18 cellular contexts compared by ENCODE assay signal in genomic region chr19:15445807-15446376, GRCh38. TPM values are rescaled to one million over a fixed set of nuclear protein-coding genes. Genes with fewer than 3 reads are reported as not detected.
DNase-seq lines count a peak whose midpoint lies in the region; ATAC-seq and TF ChIP-seq lines count a peak whose summit lies in the region.
"Had no signal": no experiment of that assay in that cellular context is flagged by ENCODE, and none has a peak within 500 bp of the region (broad histone marks: within the 10 kb centered on the region; RNA-seq: fewer than 3 reads in every experiment).

No MANE protein-coding gene starts in this region.

- H4K8ac ChIP-seq in neuronal stem cell (ENCODE audit: low read depth, low read length): no peak overlapping the region

- peak overlapping the region; percentile 94 for H3K27ac ChIP-seq in left ventricle myocardium inferior (replicated peaks)
- H3K27ac ChIP-seq in neuronal stem cell (replicated peaks; ENCODE audit: low read length): no peak overlapping the region
- no peak overlapping the region for H3K27ac ChIP-seq in testis
- no peak overlapping the region for H3K27ac ChIP-seq in neural progenitor cell
- H3K27ac ChIP-seq: 22Rv1 had no signal

- no peaks in the 10 kb centered on the region for H4K20me1 ChIP-seq in neural progenitor cell (ENCODE audit: low read depth)

- no peaks in the 10 kb centered on the region for H3K9me3 Mint-ChIP-seq in activated CD4-positive, alpha-beta memory T cell treated with anti-CD3 and anti-CD28 coated beads for 36 hours
- H3K9me3 Mint-ChIP-seq in activated CD4-positive, alpha-beta memory T cell treated with anti-CD3 and anti-CD28 coated beads, Interleukin-2, amount 10 ng/mL, durations not matched to agents 7 days and 5 days: no peaks in the 10 kb centered on the region
- H3K9me3 Mint-ChIP-seq in neural progenitor cell: no peaks in the 10 kb centered on the region

- H2AFZ ChIP-seq in neuronal stem cell (ENCODE audit: low read length): no peak overlapping the region
- H2AFZ ChIP-seq in neural progenitor cell (replicated peaks): no peak overlapping the region

- H3K14ac ChIP-seq in neuronal stem cell (ENCODE audit: low read length): no peak overlapping the region

- no peak overlapping the region for H3K4me3 Mint-ChIP-seq in activated CD4-positive, alpha-beta memory T cell treated with anti-CD3 and anti-CD28 coated beads for 36 hours
- H3K4me3 Mint-ChIP-seq in activated CD4-positive, alpha-beta memory T cell treated with anti-CD3 and anti-CD28 coated beads, Interleukin-2, amount 10 ng/mL, durations not matched to agents 7 days and 5 days: no peak overlapping the region
- no peak overlapping the region for H3K4me3 Mint-ChIP-seq in neural progenitor cell

- no peak overlapping the region for H2BK120ac ChIP-seq in neuronal stem cell (ENCODE audit: low read depth, low read length)

- H2BK15ac ChIP-seq in neuronal stem cell (ENCODE audit: low read length): no peak overlapping the region

- H3K4me2 ChIP-seq in neuronal stem cell (ENCODE audit: insufficient read depth, low read length, poor library complexity, severe bottlenecking) (no peak overlapping the region), neural progenitor cell (no peak overlapping the region)

- no peaks in the 10 kb centered on the region for H3K27me3 ChIP-seq in left ventricle myocardium inferior (ENCODE audit: low read depth)
- H3K27me3 ChIP-seq in neuronal stem cell (ENCODE audit: control insufficient read depth in 3 of 3, insufficient read depth in 3 of 3, low read depth in 1 of 3, low read length in 3 of 3): no peaks in the 10 kb centered on the region
- no peaks in the 10 kb centered on the region for H3K27me3 ChIP-seq in testis
- H3K27me3 ChIP-seq in neural progenitor cell: no peaks in the 10 kb centered on the region

- H3K36me3 ChIP-seq in left ventricle myocardium inferior: no peaks in the 10 kb centered on the region
- H3K36me3 ChIP-seq in neuronal stem cell (replicated peaks in 1 of 2; ENCODE audit: control insufficient read depth in 2 of 2, insufficient read depth in 2 of 2, low read length in 2 of 2): peaks cover 0 to 4% of the 10 kb centered on the region in 2 donors
- no peaks in the 10 kb centered on the region for H3K36me3 ChIP-seq in testis (ENCODE audit: low read depth, missing control alignments)
- no peaks in the 10 kb centered on the region for H3K36me3 ChIP-seq in neural progenitor cell

- peaks cover 4% of the 10 kb centered on the region for H3K36me3 Mint-ChIP-seq in activated CD4-positive, alpha-beta memory T cell treated with anti-CD3 and anti-CD28 coated beads for 36 hours
- peaks cover 18% of the 10 kb centered on the region for H3K36me3 Mint-ChIP-seq in activated CD4-positive, alpha-beta memory T cell treated with anti-CD3 and anti-CD28 coated beads, Interleukin-2, amount 10 ng/mL, durations not matched to agents 7 days and 5 days (ENCODE audit: low read depth)
- peaks cover 2% of the 10 kb centered on the region for H3K36me3 Mint-ChIP-seq in neural progenitor cell
- H3K36me3 Mint-ChIP-seq: IgD-negative memory B cell had no signal

- H2AK5ac ChIP-seq in neuronal stem cell (ENCODE audit: low read depth, low read length): no peak overlapping the region

- no peak overlapping the region for H3K4ac ChIP-seq in neuronal stem cell (ENCODE audit: low read length)

- intact Hi-C loops in activated CD4-positive, alpha-beta memory T cell treated with anti-CD3 and anti-CD28 coated beads for 36 hours (cut with micrococcal nuclease): no loop called here
- intact Hi-C loops in left ventricle myocardium inferior (cut with micrococcal nuclease): no loop called here
- intact Hi-C loops in testis (cut with DNase I; ENCODE audit: low total_unique reads): no loop called here

- DNase-seq in activated CD4-positive, alpha-beta memory T cell treated with anti-CD3 and anti-CD28 coated beads for 36 hours: no peak
- no peak for DNase-seq in activated CD4-positive, alpha-beta memory T cell treated with anti-CD3 and anti-CD28 coated beads, Interleukin-2, amount 10 ng/mL, durations not matched to agents 7 days and 5 days
- peak; percentile 77 for DNase-seq in left ventricle myocardium inferior
- DNase-seq in neuronal stem cell (ENCODE audit: low spot score): no peak
- DNase-seq in testis: peak; percentile 46
- no peak for DNase-seq in stimulated activated CD4-positive, alpha-beta T cell treated with anti-CD3 and anti-CD28 coated beads, Interleukin-15, amount 100 ng/mL, for 24 hours
- no peak for DNase-seq in neural progenitor cell (ENCODE audit: low spot score)
- DNase-seq: C1 segment of cervical spinal cord, DMS153, EL, NCI-H1048, NCI-H146, NCI-H2081 treated with DMSO at 0.1 percent for 48 hours, NCI-H524 had no signal

- no peak overlapping the region for H3K18ac ChIP-seq in neuronal stem cell (ENCODE audit: low read length)

- H3K27ac Mint-ChIP-seq in activated CD4-positive, alpha-beta memory T cell treated with anti-CD3 and anti-CD28 coated beads for 36 hours: peak overlapping the region; percentile 24
- H3K27ac Mint-ChIP-seq in activated CD4-positive, alpha-beta memory T cell treated with anti-CD3 and anti-CD28 coated beads, Interleukin-2, amount 10 ng/mL, durations not matched to agents 7 days and 5 days: no peak overlapping the region
- H3K27ac Mint-ChIP-seq in neural progenitor cell: no peak overlapping the region

- peaks cover 1% of the 10 kb centered on the region for H3K79me1 ChIP-seq in neuronal stem cell (ENCODE audit: low read depth, low read length)

- H3F3A ChIP-seq in neural progenitor cell (ENCODE audit: low read depth): peaks cover 21% of the 10 kb centered on the region

- POLR2A ChIA-PET in activated CD4-positive, alpha-beta memory T cell treated with anti-CD3 and anti-CD28 coated beads for 36 hours (lab: Charles Lee): no interaction called here
- POLR2A ChIA-PET in activated CD4-positive, alpha-beta memory T cell treated with anti-CD3 and anti-CD28 coated beads, Interleukin-2, amount 10 ng/mL, durations not matched to agents 7 days and 5 days (lab: Charles Lee): interaction anchor here (1.8 kb wide), 1 partner anchor 13 kb away, joined by 5 read pairs; no protein-coding TSS in a partner anchor

- H3K9ac ChIP-seq in neuronal stem cell (ENCODE audit: low read depth, low read length, poor library complexity) (peak overlapping the region; percentile 3), neural progenitor cell (no peak overlapping the region)

- TF ChIP-seq POLR2A in testis (IDR thresholded peaks at IDR 0.05): no peak

- no peaks in the 10 kb centered on the region for H3K79me2 ChIP-seq in neural progenitor cell (ENCODE audit: low read depth)

- H3K9me3 ChIP-seq in left ventricle myocardium inferior (replicated peaks): no peaks in the 10 kb centered on the region
- no peaks in the 10 kb centered on the region for H3K9me3 ChIP-seq in neuronal stem cell (replicated peaks in 1 of 2; ENCODE audit: control insufficient read depth in 2 of 2, insufficient read depth in 1 of 2, low read depth in 1 of 2, low read length in 2 of 2)
- H3K9me3 ChIP-seq in testis: no peaks in the 10 kb centered on the region
- H3K9me3 ChIP-seq in neural progenitor cell (ENCODE audit: low read depth): no peaks in the 10 kb centered on the region

- H2BK5ac ChIP-seq in neuronal stem cell (ENCODE audit: low read length): no peak overlapping the region

- no peak for ATAC-seq in GM19397 (IDR thresholded peaks at IDR 0.05; ENCODE audit: unreplicated experiment)
- ATAC-seq: HCT116 had no signal

- peaks cover 12% of the 10 kb centered on the region for H3K4me1 Mint-ChIP-seq in activated CD4-positive, alpha-beta memory T cell treated with anti-CD3 and anti-CD28 coated beads for 36 hours (ENCODE audit: low read depth)
- H3K4me1 Mint-ChIP-seq in activated CD4-positive, alpha-beta memory T cell treated with anti-CD3 and anti-CD28 coated beads, Interleukin-2, amount 10 ng/mL, durations not matched to agents 7 days and 5 days: peaks cover 15% of the 10 kb centered on the region
- peaks cover 11% of the 10 kb centered on the region for H3K4me1 Mint-ChIP-seq in neural progenitor cell

- H3K27me3 Mint-ChIP-seq in activated CD4-positive, alpha-beta memory T cell treated with anti-CD3 and anti-CD28 coated beads for 36 hours: no peaks in the 10 kb centered on the region
- H3K27me3 Mint-ChIP-seq in activated CD4-positive, alpha-beta memory T cell treated with anti-CD3 and anti-CD28 coated beads, Interleukin-2, amount 10 ng/mL, durations not matched to agents 7 days and 5 days: no peaks in the 10 kb centered on the region
- peaks cover 19% of the 10 kb centered on the region for H3K27me3 Mint-ChIP-seq in neural progenitor cell (ENCODE audit: insufficient read depth, low read depth)
- H3K27me3 Mint-ChIP-seq: IgD-negative memory B cell had no signal

- CTCF ChIA-PET in activated CD4-positive, alpha-beta memory T cell treated with anti-CD3 and anti-CD28 coated beads for 36 hours (lab: Charles Lee): no interaction called here
- CTCF ChIA-PET in activated CD4-positive, alpha-beta memory T cell treated with anti-CD3 and anti-CD28 coated beads, Interleukin-2, amount 10 ng/mL, durations not matched to agents 7 days and 5 days (lab: Charles Lee): no interaction called here

- H2BK12ac ChIP-seq in neuronal stem cell (ENCODE audit: low read length): no peak overlapping the region

- H3K23ac ChIP-seq in neuronal stem cell (ENCODE audit: low read depth, low read length, poor library complexity): no peak overlapping the region

- TF ChIP-seq CTCF in left ventricle myocardium inferior (IDR thresholded peaks at IDR 0.05; ENCODE audit: borderline replicate concordance): no peak
- TF ChIP-seq CTCF in testis (IDR thresholded peaks at IDR 0.05): no peak
- no peak for TF ChIP-seq CTCF in neural progenitor cell (IDR thresholded peaks at IDR 0.05)

- H3K4me3 ChIP-seq in left ventricle myocardium inferior: no peak overlapping the region
- no peak overlapping the region for H3K4me3 ChIP-seq in neuronal stem cell (ENCODE audit: low read length in 2 of 2)
- H3K4me3 ChIP-seq in testis: no peak overlapping the region
- H3K4me3 ChIP-seq in neural progenitor cell: no peak overlapping the region

- no peak overlapping the region for H4K91ac ChIP-seq in neuronal stem cell (ENCODE audit: low read depth, low read length, poor library complexity)

- H3K4me1 ChIP-seq in left ventricle myocardium inferior (peaks cover 62% of the 10 kb centered on the region), neuronal stem cell (ENCODE audit: control insufficient read depth in 2 of 2, insufficient read depth in 1 of 2, low read depth in 1 of 2, low read length in 2 of 2) (peaks cover 7% of the 10 kb centered on the region in 2 donors), testis (peaks cover 6% of the 10 kb centered on the region), neural progenitor cell (peaks cover 7% of the 10 kb centered on the region)

- no CpG with 5 or more reads among the region's 7 CpGs for WGBS in neuronal stem cell (ENCODE audit: extremely low coverage in 2 of 2, insufficient read length in 2 of 2, insufficient replicate concordance in 1 of 2), 2 donors
- whole genome bisulfite sequencing in testis, 2 donors: 52 to 63% methylated on average over 4 to 7 of the region's 7 CpGs

RNA-seq across cellular contexts. Expression of gene WIZ, which starts 3.9 kb away (rescaled TPM):
- 10 to 100 TPM; 18.2 to 21.4 TPM for total RNA-seq in activated CD4-positive, alpha-beta memory T cell treated with anti-CD3 and anti-CD28 coated beads for 36 hours
- 10 to 100 TPM; 25.3 to 25.4 TPM for total RNA-seq in activated CD4-positive, alpha-beta memory T cell treated with anti-CD3 and anti-CD28 coated beads, Interleukin-2, amount 10 ng/mL, durations not matched to agents 7 days and 5 days
- 25.3 TPM for total RNA-seq in left ventricle myocardium inferior
- polyA plus RNA-seq in neuronal stem cell (2013, experiment 1 of 2): 35.1 TPM
- polyA plus RNA-seq in neuronal stem cell (2013, experiment 2 of 2): 35.0 TPM
- 100 to 1,000 TPM; 109 to 118 TPM for total RNA-seq in testis
- polyA plus RNA-seq in testis (ENCODE audit: insufficient read depth, low read depth, low replicate concordance): 66.2 TPM
- 9.1 and 30.3 TPM in 2 replicates for total RNA-seq in neural progenitor cell (ENCODE audit: low replicate concordance)

RNA-seq across cellular contexts. Expression of gene RASAL3, which starts 18.5 kb away (rescaled TPM):
- 100 to 1,000 TPM; 125 to 130 TPM for total RNA-seq in activated CD4-positive, alpha-beta memory T cell treated with anti-CD3 and anti-CD28 coated beads for 36 hours
- total RNA-seq in activated CD4-positive, alpha-beta memory T cell treated with anti-CD3 and anti-CD28 coated beads, Interleukin-2, amount 10 ng/mL, durations not matched to agents 7 days and 5 days: 100 to 1,000 TPM; 174 to 179 TPM
- 1.5 TPM for total RNA-seq in left ventricle myocardium inferior
- 0.04 TPM for polyA plus RNA-seq in neuronal stem cell (2013, experiment 1 of 2)
- 0.06 TPM for polyA plus RNA-seq in neuronal stem cell (2013, experiment 2 of 2)
- 1 to 10 TPM; 1.4 to 2.7 TPM for total RNA-seq in testis
- polyA plus RNA-seq in testis (ENCODE audit: insufficient read depth, low read depth, low replicate concordance): 2.0 TPM
- not detected in 2 replicates for total RNA-seq in neural progenitor cell (ENCODE audit: low replicate concordance)

RNA-seq across cellular contexts. Expression of gene AKAP8L, which starts 27.1 kb away (rescaled TPM):
- total RNA-seq in activated CD4-positive, alpha-beta memory T cell treated with anti-CD3 and anti-CD28 coated beads for 36 hours: 100 to 1,000 TPM in 1 of 2 experiments, 10 to 100 TPM in 1; 94.2 to 100 TPM
- total RNA-seq in activated CD4-positive, alpha-beta memory T cell treated with anti-CD3 and anti-CD28 coated beads, Interleukin-2, amount 10 ng/mL, durations not matched to agents 7 days and 5 days: 10 to 100 TPM; 96.3 to 98.2 TPM
- total RNA-seq in left ventricle myocardium inferior (74.5 TPM), testis (100 to 1,000 TPM; 334 to 399 TPM), neural progenitor cell (ENCODE audit: low replicate concordance) (131 and 210 TPM in 2 replicates)
- 180 TPM for polyA plus RNA-seq in neuronal stem cell (2013, experiment 1 of 2)
- 175 TPM for polyA plus RNA-seq in neuronal stem cell (2013, experiment 2 of 2)
- polyA plus RNA-seq in testis (ENCODE audit: insufficient read depth, low read depth, low replicate concordance): 131 TPM

RNA-seq across cellular contexts. Expression of gene PGLYRP2, which starts 33.4 kb away (rescaled TPM):
- total RNA-seq in activated CD4-positive, alpha-beta memory T cell treated with anti-CD3 and anti-CD28 coated beads for 36 hours: under 1 TPM in 1 of 2 experiments, not detected in 1; 0.24 TPM
- under 1 TPM; 0.08 to 0.10 TPM for total RNA-seq in activated CD4-positive, alpha-beta memory T cell treated with anti-CD3 and anti-CD28 coated beads, Interleukin-2, amount 10 ng/mL, durations not matched to agents 7 days and 5 days
- not detected for total RNA-seq in left ventricle myocardium inferior
- not detected for polyA plus RNA-seq in neuronal stem cell (2013, experiment 1 of 2)
- not detected for polyA plus RNA-seq in neuronal stem cell (2013, experiment 2 of 2)
- total RNA-seq in testis: 10 to 100 TPM; 43.7 to 44.4 TPM
- polyA plus RNA-seq in testis (ENCODE audit: insufficient read depth, low read depth, low replicate concordance): 27.8 TPM
- total RNA-seq in neural progenitor cell (ENCODE audit: low replicate concordance): not detected in 2 replicates
- polyA plus RNA-seq: IgD-negative memory B cell had no signal

Comparison
In these comparisons a context has a peak if more than half of its experiments do, and no peak if none do; other contexts are left out.
1. DNase-seq: peak in left ventricle myocardium inferior (single experiment) and testis (single experiment); none in activated CD4-positive, alpha-beta memory T cell treated with anti-CD3 and anti-CD28 coated beads for 36 hours (single experiment), activated CD4-positive, alpha-beta memory T cell treated with anti-CD3 and anti-CD28 coated beads, Interleukin-2, amount 10 ng/mL, durations not matched to agents 7 days and 5 days (single experiment), neuronal stem cell (single experiment), stimulated activated CD4-positive, alpha-beta T cell treated with anti-CD3 and anti-CD28 coated beads, Interleukin-15, amount 100 ng/mL, for 24 hours (single experiment) and neural progenitor cell (single experiment).
2. RNA of gene RASAL3, which starts 18.5 kb away (total RNA-seq): 174 to 179 TPM in activated CD4-positive, alpha-beta memory T cell treated with anti-CD3 and anti-CD28 coated beads, Interleukin-2, amount 10 ng/mL, durations not matched to agents 7 days and 5 days and 125 to 130 TPM in activated CD4-positive, alpha-beta memory T cell treated with anti-CD3 and anti-CD28 coated beads for 36 hours; 1.4 to 2.7 TPM in testis, 1.5 TPM in left ventricle myocardium inferior (single experiment) and not detected in neural progenitor cell; every median in the first group is over 10 times any median in the second.